ENCODE assay signal across 28 cellular contexts in the genomic region with DNA sequence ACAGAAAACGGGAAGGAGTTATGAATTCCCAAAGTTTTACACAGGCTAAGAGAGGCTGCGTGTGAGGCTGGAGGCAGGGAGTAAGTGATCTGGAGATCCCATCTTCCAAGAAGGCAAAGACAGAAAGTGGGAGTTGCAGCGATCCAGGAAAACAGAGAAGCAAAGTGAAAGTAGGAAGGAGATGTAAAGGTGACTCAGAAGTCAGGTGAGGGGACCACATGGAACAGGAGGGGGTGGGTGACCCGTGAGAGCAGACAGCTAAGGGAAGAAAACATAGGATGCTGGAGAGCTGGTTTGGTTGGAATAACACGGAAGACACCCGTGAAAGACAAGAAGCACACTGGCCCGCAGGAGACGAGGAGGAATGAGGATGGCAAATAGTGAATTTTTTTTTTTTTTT. TPM values are rescaled to one million over a fixed set of nuclear protein-coding genes. Genes with fewer than 3 reads are reported as not detected.
"Had no signal": no experiment of that assay in that cellular context is flagged by ENCODE, and none has a peak within 500 bp of the region (broad histone marks: within the 10 kb centered on the region; RNA-seq: fewer than 3 reads in every experiment).

No MANE protein-coding gene starts in this region.

- H3K27ac Mint-ChIP-seq: activated T-helper 2 cell treated with anti-CD3 and anti-CD28 coated beads, Interferon-gamma antibody, Interleukin-2, Interleukin-4, amounts not matched to agents 10 μg/mL and 5 μg/mL and 100 μg/mL, durations not matched to agents 14 hours and 24 hours and 36 hours; T-helper 1 cell treated with Interleukin-12 subunit alpha and Interleukin-12 subunit beta and Interleukin-4 antibody, amounts not matched to agents 30 μg/mL and 1 μg/mL, for 36 hours; WTC11 had no signal

- H3K27ac ChIP-seq: body of pancreas, KMS-11 had no signal

- H3K4me3 ChIP-seq: body of pancreas had no signal

- FAIRE-seq: bronchial epithelial cell, RCC 7860 had no signal

- DNase-seq: activated CD4-positive, alpha-beta T cell treated with anti-CD3 and anti-CD28 coated beads for 48 hours; activated CD4-positive, alpha-beta T cell treated with anti-CD3 and anti-CD28 coated beads, Interleukin-2, amount 50 U/mL, for 4 hours; activated CD4-positive, CD25-positive, alpha-beta regulatory T cell treated with anti-CD3 and anti-CD28 coated beads, Interleukin-2, amount 50 U/mL, for 72 hours; activated CD8-positive, alpha-beta memory T cell treated with anti-CD3 and anti-CD28 coated beads for 24 hours; activated gamma-delta T cell treated with Interleukin-2 at 50 U/mL for 16 hours; activated naive CD4-positive, alpha-beta T cell treated with anti-CD3 and anti-CD28 coated beads, Interleukin-2, amount 50 U/mL, for 16 hours; activated T-cell treated with anti-CD3 and anti-CD28 coated beads, Interleukin-2, amount 50 U/mL, for 72 hours; aorta; body of pancreas; central memory CD4-positive, alpha-beta T cell; NCI-H1105; NCI-H1436; NCI-H1694 treated with DMSO at 0.1 percent for 48 hours; NCI-H2029 treated with DMSO at 0.1 percent for 48 hours; NCI-H345; NCI-H510A; PC-3; SHP77 treated with DMSO at 0.1 percent for 48 hours; T-helper 9 cell had no signal

- H3K9ac ChIP-seq: KMS-11 had no signal

- H3K4me3 Mint-ChIP-seq: activated T-cell treated with anti-CD3 and anti-CD28 coated beads, Interleukin-2, amount 50 U/mL, for 72 hours; T-helper 1 cell treated with Interleukin-12 subunit alpha and Interleukin-12 subunit beta and Interleukin-4 antibody, amounts not matched to agents 30 μg/mL and 1 μg/mL, for 36 hours had no signal

- H3K9me3 Mint-ChIP-seq: activated T-cell treated with anti-CD3 and anti-CD28 coated beads, Interleukin-2, amount 50 U/mL, for 72 hours; activated T-helper 2 cell treated with anti-CD3 and anti-CD28 coated beads, Interferon-gamma antibody, Interleukin-2, Interleukin-4, amounts not matched to agents 10 μg/mL and 5 μg/mL and 100 μg/mL, durations not matched to agents 14 hours and 24 hours and 36 hours; T-helper 1 cell treated with Interleukin-12 subunit alpha and Interleukin-12 subunit beta and Interleukin-4 antibody, amounts not matched to agents 30 μg/mL and 1 μg/mL, for 36 hours; WTC11 had no signal

- H3K27me3 ChIP-seq: body of pancreas had no signal

- H3K9me3 ChIP-seq: body of pancreas had no signal

- H3K4me2 ChIP-seq: KMS-11 had no signal

RNA-seq across cellular contexts. Expression of gene ALOX12, which starts 1.3 kb away (rescaled TPM):
- total RNA-seq: activated T-cell treated with anti-CD3 and anti-CD28 coated beads, Interleukin-2, amount 50 U/mL, for 72 hours; activated T-helper 2 cell treated with anti-CD3 and anti-CD28 coated beads, Interferon-gamma antibody, Interleukin-2, Interleukin-4, amounts not matched to agents 10 μg/mL and 5 μg/mL and 100 μg/mL, durations not matched to agents 14 hours and 24 hours and 36 hours; aorta; body of pancreas; chondrocyte; MCF 10A; PC-3; SK-MEL-5 had no signal
- polyA plus RNA-seq: aorta had no signal

RNA-seq across cellular contexts. Expression of gene BCL6B, which starts 25.7 kb away (rescaled TPM):
- total RNA-seq: bronchial epithelial cell, chondrocyte, MCF 10A, PC-3, SK-MEL-5 had no signal

RNA-seq across cellular contexts. Expression of gene SLC16A11, which starts 46.7 kb away (rescaled TPM):
- total RNA-seq: bronchial epithelial cell, MCF 10A, PC-3, SK-MEL-5 had no signal
- polyA plus RNA-seq: aorta had no signal
